Comparison of ENCODE assay signal across 11 cellular contexts in genomic region chr14:23538785-23539184, GRCh38. TPM values are rescaled to one million over a fixed set of nuclear protein-coding genes. Genes with fewer than 3 reads are reported as not detected.
A peak's percentile ranks its signal among the peaks of the same experiment; 100 is the strongest.
DNase-seq lines count a peak whose midpoint lies in the region; ATAC-seq and TF ChIP-seq lines count a peak whose summit lies in the region.
"Had no signal": no experiment of that assay in that cellular context is flagged by ENCODE, and none has a peak within 500 bp of the region (broad histone marks: within the 10 kb centered on the region; RNA-seq: fewer than 3 reads in every experiment).

No MANE protein-coding gene starts in this region.

- H3K9ac ChIP-seq in endodermal cell (ENCODE audit: extremely low read depth, low read length, poor library complexity, severe bottlenecking): no peak overlapping the region

- CTCF ChIA-PET in activated naive CD4-positive, alpha-beta T cell treated with anti-CD3 and anti-CD28 coated beads, Interleukin-2, amount 10 ng/mL, durations not matched to agents 7 days and 5 days (lab: Charles Lee): interaction anchor here (1.1 to 7.7 kb wide), 7 partner anchors 9 to 59 kb away, joined by 3 to 114 read pairs (median 9); no protein-coding TSS in a partner anchor

- H3K27ac ChIP-seq in endodermal cell (ENCODE audit: low read depth, low read length): peak overlapping the region; percentile 0

- H3K4me3 Mint-ChIP-seq in endodermal cell (peak overlapping the region; percentile 57), nephron (peak overlapping the region; percentile 14 to 64 (median 47))
- H3K4me3 Mint-ChIP-seq in activated naive CD4-positive, alpha-beta T cell treated with anti-CD3 and anti-CD28 coated beads, Interleukin-2, amount 10 ng/mL, durations not matched to agents 7 days and 5 days: no peak overlapping the region
- H3K4me3 Mint-ChIP-seq: stimulated activated memory B cell treated with anti-CD40 and anti-IgM and Interleukin-4, amounts not matched to agents 10 μg/mL and 1 μg/mL and 100 μg/mL, for 72 hours had no signal

- DNase-seq in G401 (ENCODE audit: low spot score): peak; percentile 79
- peak; percentile 92 for DNase-seq in NCI-H2227 treated with DMSO at 0.1 percent for 48 hours (lab: John Stamatoyannopoulos, UW)
- peak; percentile 78 for DNase-seq in endodermal cell
- DNase-seq in activated naive CD4-positive, alpha-beta T cell treated with anti-CD3 and anti-CD28 coated beads, Interleukin-2, amount 50 U/mL, for 72 hours (ENCODE audit: low spot score in 2 of 2): no peak
- no peak for DNase-seq in activated naive CD4-positive, alpha-beta T cell treated with anti-CD3 and anti-CD28 coated beads, Interleukin-2, amount 10 ng/mL, durations not matched to agents 7 days and 5 days
- DNase-seq: activated CD4-positive, alpha-beta T cell treated with anti-CD3 and anti-CD28 coated beads for 48 hours; amniotic stem cell had no signal

- H3K4me3 ChIP-seq in endodermal cell (ENCODE audit: low read length): no peak overlapping the region

- in situ Hi-C loops in G401 (cut with HindIII; ENCODE audit: low sequenced_read_pairs): no loop called here

- TF ChIP-seq CTCF in endodermal cell (conservative IDR thresholded peaks at IDR 0.05) (no peak), nephron (IDR thresholded peaks at IDR 0.05; ENCODE audit: unreplicated experiment in 3 of 3) (no peak)

- no peaks in the 10 kb centered on the region for H3K9me3 Mint-ChIP-seq in endodermal cell
- H3K9me3 Mint-ChIP-seq in nephron: no peaks in the 10 kb centered on the region
- H3K9me3 Mint-ChIP-seq in activated naive CD4-positive, alpha-beta T cell treated with anti-CD3 and anti-CD28 coated beads, Interleukin-2, amount 50 U/mL, for 72 hours: no peaks in the 10 kb centered on the region
- no peaks in the 10 kb centered on the region for H3K9me3 Mint-ChIP-seq in activated naive CD4-positive, alpha-beta T cell treated with anti-CD3 and anti-CD28 coated beads, Interleukin-2, amount 10 ng/mL, durations not matched to agents 7 days and 5 days
- H3K9me3 Mint-ChIP-seq: stimulated activated memory B cell treated with anti-CD40 and anti-IgM and Interleukin-4, amounts not matched to agents 10 μg/mL and 1 μg/mL and 100 μg/mL, for 72 hours had no signal

- H3K9me3 ChIP-seq in endodermal cell (ENCODE audit: control insufficient read depth, low read length): no peaks in the 10 kb centered on the region

- H3K36me3 Mint-ChIP-seq in endodermal cell (ENCODE audit: low read depth): peaks cover 13% of the 10 kb centered on the region
- H3K36me3 Mint-ChIP-seq in nephron (ENCODE audit: low read depth): peaks cover 3% of the 10 kb centered on the region
- no peaks in the 10 kb centered on the region for H3K36me3 Mint-ChIP-seq in activated naive CD4-positive, alpha-beta T cell treated with anti-CD3 and anti-CD28 coated beads, Interleukin-2, amount 50 U/mL, for 72 hours
- H3K36me3 Mint-ChIP-seq in activated naive CD4-positive, alpha-beta T cell treated with anti-CD3 and anti-CD28 coated beads, Interleukin-2, amount 10 ng/mL, durations not matched to agents 7 days and 5 days: no peaks in the 10 kb centered on the region
- H3K36me3 Mint-ChIP-seq: stimulated activated memory B cell treated with anti-CD40 and anti-IgM and Interleukin-4, amounts not matched to agents 10 μg/mL and 1 μg/mL and 100 μg/mL, for 72 hours had no signal

- WGBS in endodermal cell (ENCODE audit: insufficient coverage in 1 of 2, insufficient read length in 1 of 2), 2 experiments: 21 to 37% methylated on average over 5 to 6 of the region's 7 CpGs

- H3K27me3 ChIP-seq in endodermal cell (ENCODE audit: control insufficient read depth, insufficient read depth, low read length, poor library complexity, severe bottlenecking): no peaks in the 10 kb centered on the region

- peak overlapping the region; percentile 90 for H3K27ac Mint-ChIP-seq in endodermal cell
- H3K27ac Mint-ChIP-seq in nephron: peak overlapping the region; percentile 77 to 92 (median 91)
- H3K27ac Mint-ChIP-seq in activated naive CD4-positive, alpha-beta T cell treated with anti-CD3 and anti-CD28 coated beads, Interleukin-2, amount 50 U/mL, for 72 hours: no peak overlapping the region
- no peak overlapping the region for H3K27ac Mint-ChIP-seq in activated naive CD4-positive, alpha-beta T cell treated with anti-CD3 and anti-CD28 coated beads, Interleukin-2, amount 10 ng/mL, durations not matched to agents 7 days and 5 days
- H3K27ac Mint-ChIP-seq: stimulated activated memory B cell treated with anti-CD40 and anti-IgM and Interleukin-4, amounts not matched to agents 10 μg/mL and 1 μg/mL and 100 μg/mL, for 72 hours had no signal

- H3K27me3 Mint-ChIP-seq in endodermal cell (ENCODE audit: insufficient read depth): no peaks in the 10 kb centered on the region
- H3K27me3 Mint-ChIP-seq in nephron (ENCODE audit: low read depth): no peaks in the 10 kb centered on the region
- H3K27me3 Mint-ChIP-seq in activated naive CD4-positive, alpha-beta T cell treated with anti-CD3 and anti-CD28 coated beads, Interleukin-2, amount 10 ng/mL, durations not matched to agents 7 days and 5 days: peaks cover 24% of the 10 kb centered on the region
- H3K27me3 Mint-ChIP-seq: stimulated activated memory B cell treated with anti-CD40 and anti-IgM and Interleukin-4, amounts not matched to agents 10 μg/mL and 1 μg/mL and 100 μg/mL, for 72 hours had no signal

- no peak for ATAC-seq in activated naive CD4-positive, alpha-beta T cell treated with anti-CD3 and anti-CD28 coated beads, Interleukin-2, amount 50 U/mL, for 72 hours
- no peak for ATAC-seq in GM21786 (IDR thresholded peaks at IDR 0.05; ENCODE audit: unreplicated experiment)
- no peak for ATAC-seq in HG03521 (IDR thresholded peaks at IDR 0.05; ENCODE audit: unreplicated experiment)
- ATAC-seq: stimulated activated memory B cell treated with anti-CD40 and anti-IgM and Interleukin-4, amounts not matched to agents 10 μg/mL and 1 μg/mL and 100 μg/mL, for 72 hours had no signal

- peaks cover 12% of the 10 kb centered on the region for H3K4me1 ChIP-seq in endodermal cell (ENCODE audit: control insufficient read depth, insufficient read depth, low read length)

- H3K36me3 ChIP-seq in endodermal cell (ENCODE audit: control insufficient read depth, insufficient read depth, low read length): peaks cover 6% of the 10 kb centered on the region

- peaks cover 28% of the 10 kb centered on the region for H3K4me1 Mint-ChIP-seq in endodermal cell
- H3K4me1 Mint-ChIP-seq in nephron: peaks cover 31% of the 10 kb centered on the region
- no peaks in the 10 kb centered on the region for H3K4me1 Mint-ChIP-seq in activated naive CD4-positive, alpha-beta T cell treated with anti-CD3 and anti-CD28 coated beads, Interleukin-2, amount 10 ng/mL, durations not matched to agents 7 days and 5 days

RNA-seq across cellular contexts. Expression of gene ZFHX2, which starts 12.8 kb away (rescaled TPM):
- total RNA-seq in G401 (2014; rRNA removed; shearing (Covaris generic)): under 0.01 and 0.03 TPM in 2 replicates
- total RNA-seq in endodermal cell: 10 to 100 TPM; 12.8 to 15.4 TPM
- 15.2 TPM for polyA plus RNA-seq in endodermal cell (2013, experiment 1 of 2)
- 13.2 TPM for polyA plus RNA-seq in endodermal cell (2013, experiment 2 of 2)
- 1 to 10 TPM; 1.1 to 2.5 TPM for total RNA-seq in activated naive CD4-positive, alpha-beta T cell treated with anti-CD3 and anti-CD28 coated beads, Interleukin-2, amount 50 U/mL, for 72 hours

RNA-seq across cellular contexts. Expression of gene THTPA, which starts 17.3 kb away (rescaled TPM):
- 12.9 and 22.2 TPM in 2 replicates for total RNA-seq in G401 (2014; rRNA removed; shearing (Covaris generic))
- total RNA-seq in endodermal cell: 10 to 100 TPM; 13.0 to 17.0 TPM
- 17.3 TPM for polyA plus RNA-seq in endodermal cell (2013, experiment 1 of 2)
- 15.7 TPM for polyA plus RNA-seq in endodermal cell (2013, experiment 2 of 2)
- total RNA-seq in activated naive CD4-positive, alpha-beta T cell treated with anti-CD3 and anti-CD28 coated beads, Interleukin-2, amount 50 U/mL, for 72 hours: 1 to 10 TPM; 5.9 to 6.5 TPM

RNA-seq across cellular contexts. Expression of gene AP1G2, which starts 28.8 kb away (rescaled TPM):
- total RNA-seq in G401 (2014; rRNA removed; shearing (Covaris generic)): 37.0 and 38.9 TPM in 2 replicates
- 100 to 1,000 TPM; 203 to 209 TPM for total RNA-seq in endodermal cell
- polyA plus RNA-seq in endodermal cell (2013, experiment 1 of 2): 85.8 TPM
- 69.8 TPM for polyA plus RNA-seq in endodermal cell (2013, experiment 2 of 2)
- 100 to 1,000 TPM; 193 to 370 TPM for total RNA-seq in activated naive CD4-positive, alpha-beta T cell treated with anti-CD3 and anti-CD28 coated beads, Interleukin-2, amount 50 U/mL, for 72 hours

RNA-seq across cellular contexts. Expression of gene JPH4, which starts 39.8 kb away (rescaled TPM):
- total RNA-seq in G401 (2014; rRNA removed; shearing (Covaris generic)): not detected in 2 replicates
- total RNA-seq in endodermal cell: under 1 TPM; 0.18 to 0.91 TPM
- 13.1 TPM for polyA plus RNA-seq in endodermal cell (2013, experiment 1 of 2)
- polyA plus RNA-seq in endodermal cell (2013, experiment 2 of 2): 12.8 TPM
- not detected for total RNA-seq in activated naive CD4-positive, alpha-beta T cell treated with anti-CD3 and anti-CD28 coated beads, Interleukin-2, amount 50 U/mL, for 72 hours

Comparison
In these comparisons a context has a peak if more than half of its experiments do, and no peak if none do; other contexts are left out.
1. DNase-seq: peak in G401 (single experiment), NCI-H2227 treated with DMSO at 0.1 percent for 48 hours (single experiment) and endodermal cell (single experiment); none in activated naive CD4-positive, alpha-beta T cell treated with anti-CD3 and anti-CD28 coated beads, Interleukin-2, amount 50 U/mL, for 72 hours (0 of 2) and activated naive CD4-positive, alpha-beta T cell treated with anti-CD3 and anti-CD28 coated beads, Interleukin-2, amount 10 ng/mL, durations not matched to agents 7 days and 5 days (single experiment).
2. H3K27ac Mint-ChIP-seq: peak in endodermal cell (single experiment) and nephron (3 of 3); none in activated naive CD4-positive, alpha-beta T cell treated with anti-CD3 and anti-CD28 coated beads, Interleukin-2, amount 50 U/mL, for 72 hours (0 of 2) and activated naive CD4-positive, alpha-beta T cell treated with anti-CD3 and anti-CD28 coated beads, Interleukin-2, amount 10 ng/mL, durations not matched to agents 7 days and 5 days (single experiment).